Comparison of ENCODE assay signal across 2 cellular contexts in the genomic region with DNA sequence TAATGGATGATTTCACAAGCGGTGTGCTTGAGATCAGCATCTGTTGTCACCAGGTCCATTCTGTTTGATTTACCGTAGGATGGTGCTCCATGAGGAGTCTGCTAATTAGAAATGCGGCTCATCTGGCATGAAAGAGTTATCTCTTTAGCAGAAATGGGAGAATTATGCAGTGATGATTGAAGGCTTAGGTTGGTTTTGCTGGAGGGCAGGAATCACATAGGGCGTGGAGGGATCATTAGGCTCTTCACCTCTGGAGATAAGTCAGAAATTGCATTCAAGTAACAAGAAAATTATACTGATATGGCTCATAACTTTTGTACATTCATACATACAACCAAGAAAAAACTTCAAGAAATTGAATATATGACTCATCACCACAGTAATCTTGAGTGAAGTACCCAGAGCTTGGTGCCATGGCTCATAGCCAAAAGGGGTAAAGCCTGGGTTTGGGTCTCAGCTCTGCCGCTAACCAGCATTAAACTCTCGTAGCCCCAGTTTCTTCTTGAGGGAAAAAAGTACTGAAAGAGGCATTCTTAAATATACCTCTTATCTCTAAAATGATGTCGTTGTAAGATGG.
TF ChIP-seq lines count a peak whose summit lies in the region.

No MANE protein-coding gene starts in this region.

TF ChIP-seq in HepG2, 621 proteins besides CTCF, POLR2A, EP300 and RAD21:
- no peak for TF ChIP-seq ZFAT (CRISPR knock-in tag; conservative IDR thresholded peaks at IDR 0.05)
- no peak for TF ChIP-seq POLR2AphosphoS2 (IDR thresholded peaks at IDR 0.05; ENCODE audit: low read depth, low read length)
- no peak for TF ChIP-seq ZNF263 (CRISPR knock-in tag; IDR thresholded peaks at IDR 0.05)
- TF ChIP-seq ZNF33B (CRISPR knock-in tag; IDR thresholded peaks at IDR 0.05), result no peak
- no peak for TF ChIP-seq ARID2 (CRISPR knock-in tag; IDR thresholded peaks at IDR 0.05; ENCODE audit: borderline replicate concordance)
- TF ChIP-seq FIP1L1 (IDR thresholded peaks at IDR 0.05; ENCODE audit: borderline replicate concordance, insufficient read depth, low read depth, low read length), result no peak
- TF ChIP-seq, protein P1, sequence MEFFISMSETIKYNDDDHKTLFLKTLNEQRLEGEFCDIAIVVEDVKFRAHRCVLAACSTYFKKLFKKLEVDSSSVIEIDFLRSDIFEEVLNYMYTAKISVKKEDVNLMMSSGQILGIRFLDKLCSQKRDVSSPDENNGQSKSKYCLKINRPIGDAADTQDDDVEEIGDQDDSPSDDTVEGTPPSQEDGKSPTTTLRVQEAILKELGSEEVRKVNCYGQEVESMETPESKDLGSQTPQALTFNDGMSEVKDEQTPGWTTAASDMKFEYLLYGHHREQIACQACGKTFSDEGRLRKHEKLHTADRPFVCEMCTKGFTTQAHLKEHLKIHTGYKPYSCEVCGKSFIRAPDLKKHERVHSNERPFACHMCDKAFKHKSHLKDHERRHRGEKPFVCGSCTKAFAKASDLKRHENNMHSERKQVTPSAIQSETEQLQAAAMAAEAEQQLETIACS (CRISPR knock-in tag; IDR thresholded peaks at IDR 0.05), result no peak
- TF ChIP-seq ZNF230 (CRISPR knock-in tag; IDR thresholded peaks at IDR 0.05), result no peak
- no peak for TF ChIP-seq WIZ (CRISPR knock-in tag; IDR thresholded peaks at IDR 0.05)
- TF ChIP-seq THAP11 (CRISPR knock-in tag; IDR thresholded peaks at IDR 0.05), result no peak
- TF ChIP-seq RXRB (CRISPR knock-in tag; IDR thresholded peaks at IDR 0.05; ENCODE audit: borderline replicate concordance), result no peak
- TF ChIP-seq ZNF790 (CRISPR knock-in tag; IDR thresholded peaks at IDR 0.05; ENCODE audit: borderline replicate concordance), result no peak
- TF ChIP-seq ZNF607 (CRISPR knock-in tag; IDR thresholded peaks at IDR 0.05; ENCODE audit: borderline replicate concordance), result no peak
TF ChIP-seq in HepG2: peak in this region for 0.

TF ChIP-seq in SK-N-SH treated with all-trans-retinoic acid at 6 μM for 48 hours, 23 proteins besides CTCF, POLR2A, EP300 and RAD21:
- TF ChIP-seq BACH2 (CRISPR knock-in tag; IDR thresholded peaks at IDR 0.05; ENCODE audit: borderline replicate concordance), result no peak
- TF ChIP-seq OSR1 (CRISPR knock-in tag; IDR thresholded peaks at IDR 0.05), result no peak
- TF ChIP-seq ARNTL (CRISPR knock-in tag; IDR thresholded peaks at IDR 0.05; ENCODE audit: borderline replicate concordance, low read depth), result no peak
- TF ChIP-seq, protein P2, sequence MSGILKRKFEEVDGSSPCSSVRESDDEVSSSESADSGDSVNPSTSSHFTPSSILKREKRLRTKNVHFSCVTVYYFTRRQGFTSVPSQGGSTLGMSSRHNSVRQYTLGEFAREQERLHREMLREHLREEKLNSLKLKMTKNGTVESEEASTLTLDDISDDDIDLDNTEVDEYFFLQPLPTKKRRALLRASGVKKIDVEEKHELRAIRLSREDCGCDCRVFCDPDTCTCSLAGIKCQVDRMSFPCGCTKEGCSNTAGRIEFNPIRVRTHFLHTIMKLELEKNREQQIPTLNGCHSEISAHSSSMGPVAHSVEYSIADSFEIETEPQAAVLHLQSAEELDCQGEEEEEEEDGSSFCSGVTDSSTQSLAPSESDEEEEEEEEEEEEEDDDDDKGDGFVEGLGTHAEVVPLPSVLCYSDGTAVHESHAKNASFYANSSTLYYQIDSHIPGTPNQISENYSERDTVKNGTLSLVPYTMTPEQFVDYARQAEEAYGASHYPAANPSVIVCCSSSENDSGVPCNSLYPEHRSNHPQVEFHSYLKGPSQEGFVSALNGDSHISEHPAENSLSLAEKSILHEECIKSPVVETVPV (CRISPR knock-in tag; IDR thresholded peaks at IDR 0.05), result no peak
- TF ChIP-seq ZFP3 (CRISPR knock-in tag; IDR thresholded peaks at IDR 0.05), result no peak
- TF ChIP-seq GLIS3 (CRISPR knock-in tag; IDR thresholded peaks at IDR 0.05), result no peak
- TF ChIP-seq ZFP30 (CRISPR knock-in tag; IDR thresholded peaks at IDR 0.05), result no peak
- TF ChIP-seq, protein P3, sequence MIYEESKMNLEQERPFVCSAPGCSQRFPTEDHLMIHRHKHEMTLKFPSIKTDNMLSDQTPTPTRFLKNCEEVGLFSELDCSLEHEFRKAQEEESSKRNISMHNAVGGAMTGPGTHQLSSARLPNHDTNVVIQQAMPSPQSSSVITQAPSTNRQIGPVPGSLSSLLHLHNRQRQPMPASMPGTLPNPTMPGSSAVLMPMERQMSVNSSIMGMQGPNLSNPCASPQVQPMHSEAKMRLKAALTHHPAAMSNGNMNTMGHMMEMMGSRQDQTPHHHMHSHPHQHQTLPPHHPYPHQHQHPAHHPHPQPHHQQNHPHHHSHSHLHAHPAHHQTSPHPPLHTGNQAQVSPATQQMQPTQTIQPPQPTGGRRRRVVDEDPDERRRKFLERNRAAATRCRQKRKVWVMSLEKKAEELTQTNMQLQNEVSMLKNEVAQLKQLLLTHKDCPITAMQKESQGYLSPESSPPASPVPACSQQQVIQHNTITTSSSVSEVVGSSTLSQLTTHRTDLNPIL (CRISPR knock-in tag; IDR thresholded peaks at IDR 0.05; ENCODE audit: low read depth), result no peak
- TF ChIP-seq, protein P4, sequence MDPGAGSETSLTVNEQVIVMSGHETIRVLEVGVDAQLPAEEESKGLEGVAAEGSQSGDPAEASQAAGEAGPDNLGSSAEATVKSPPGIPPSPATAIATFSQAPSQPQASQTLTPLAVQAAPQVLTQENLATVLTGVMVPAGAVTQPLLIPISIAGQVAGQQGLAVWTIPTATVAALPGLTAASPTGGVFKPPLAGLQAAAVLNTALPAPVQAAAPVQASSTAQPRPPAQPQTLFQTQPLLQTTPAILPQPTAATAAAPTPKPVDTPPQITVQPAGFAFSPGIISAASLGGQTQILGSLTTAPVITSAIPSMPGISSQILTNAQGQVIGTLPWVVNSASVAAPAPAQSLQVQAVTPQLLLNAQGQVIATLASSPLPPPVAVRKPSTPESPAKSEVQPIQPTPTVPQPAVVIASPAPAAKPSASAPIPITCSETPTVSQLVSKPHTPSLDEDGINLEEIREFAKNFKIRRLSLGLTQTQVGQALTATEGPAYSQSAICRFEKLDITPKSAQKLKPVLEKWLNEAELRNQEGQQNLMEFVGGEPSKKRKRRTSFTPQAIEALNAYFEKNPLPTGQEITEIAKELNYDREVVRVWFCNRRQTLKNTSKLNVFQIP (CRISPR knock-in tag; IDR thresholded peaks at IDR 0.05; ENCODE audit: borderline replicate concordance, low read depth), result no peak
- TF ChIP-seq ZNF70 (CRISPR knock-in tag; IDR thresholded peaks at IDR 0.05), result no peak
